10 cellular contexts compared by ENCODE assay signal in genomic region chr22:22002526-22003055, GRCh38.
"Had no signal": no experiment of that assay in that cellular context is flagged by ENCODE, and none has a peak within 500 bp of the region (broad histone marks: within the 10 kb centered on the region; RNA-seq: fewer than 3 reads in every experiment).

No MANE protein-coding gene starts in this region.

- H2AFZ ChIP-seq: GM23248, GM23338 had no signal

- ATAC-seq: GM23338, HCT116 had no signal

- H3K4me2 ChIP-seq: GM23338 had no signal

- H3K9ac ChIP-seq: GM23248 had no signal

- H3K27ac ChIP-seq: GM23248 had no signal

- DNase-seq: GM23248, GOT3, H9, HCEC 1CT, HFFc6 had no signal

- H3K36me3 ChIP-seq: HAP-1 had no signal

- FAIRE-seq: H1, H54 had no signal

- H3K4me3 ChIP-seq: GM23248, GM23338, HAP-1 had no signal

- H3K9me3 ChIP-seq: HAP-1 had no signal
